Comparison of ENCODE assay signal across 20 cellular contexts in the genomic region with DNA sequence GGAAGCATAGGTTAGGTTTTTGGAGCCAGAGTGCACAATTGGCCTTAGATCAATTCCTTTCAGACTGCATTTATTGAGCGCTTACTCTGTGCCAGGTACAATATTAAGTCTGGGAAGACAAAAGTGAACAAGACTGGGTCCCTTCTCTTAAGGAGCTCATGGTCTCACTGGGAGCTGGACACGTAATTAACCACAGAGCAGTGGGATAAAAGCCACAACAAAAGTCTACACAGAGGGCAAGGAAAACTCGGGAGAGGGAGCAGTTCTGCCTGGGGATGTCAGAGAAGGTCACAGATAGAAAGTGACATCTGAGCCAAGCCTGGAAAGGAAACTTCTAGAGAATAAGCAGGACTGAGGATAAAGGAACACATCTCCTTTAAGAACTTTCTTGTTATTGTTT. TPM values are rescaled to one million over a fixed set of nuclear protein-coding genes. Genes with fewer than 3 reads are reported as not detected.
"Had no signal": no experiment of that assay in that cellular context is flagged by ENCODE, and none has a peak within 500 bp of the region (broad histone marks: within the 10 kb centered on the region; RNA-seq: fewer than 3 reads in every experiment).

No MANE protein-coding gene starts in this region.

- H3K4me3 ChIP-seq: K562 had no signal

- H3K4me3 Mint-ChIP-seq: IgD-negative memory B cell had no signal

- FAIRE-seq: K562, RCC 7860 had no signal

- ATAC-seq: K562 had no signal

- H3K4me2 ChIP-seq: KMS-11, SK-N-SH had no signal

- H3K27ac ChIP-seq: KMS-11, RWPE1 had no signal

- H3K36me3 Mint-ChIP-seq: IgD-negative memory B cell had no signal

- H3K9me3 ChIP-seq: SK-N-SH had no signal

- H3K27ac Mint-ChIP-seq: IgD-negative memory B cell had no signal

- DNase-seq: MM.1S, NCI-H1092 treated with DMSO at 0.1 percent for 48 hours, NCI-H1436, NCI-H187, NCI-H2029, NCI-H2081 treated with DMSO at 0.1 percent for 48 hours, NCI-H2171, NCI-H226, NCI-H446, NCI-H510A, NCI-H524 treated with DMSO at 0.1 percent for 48 hours, NCI-H774, SK-N-SH, SW 1271 had no signal

RNA-seq across cellular contexts. Expression of a gene that starts 40.3 kb away (rescaled TPM):
- total RNA-seq: K562, SK-MEL-5 had no signal
- polyA plus RNA-seq: IgD-negative memory B cell, SK-N-SH had no signal
